In the genomic region with DNA sequence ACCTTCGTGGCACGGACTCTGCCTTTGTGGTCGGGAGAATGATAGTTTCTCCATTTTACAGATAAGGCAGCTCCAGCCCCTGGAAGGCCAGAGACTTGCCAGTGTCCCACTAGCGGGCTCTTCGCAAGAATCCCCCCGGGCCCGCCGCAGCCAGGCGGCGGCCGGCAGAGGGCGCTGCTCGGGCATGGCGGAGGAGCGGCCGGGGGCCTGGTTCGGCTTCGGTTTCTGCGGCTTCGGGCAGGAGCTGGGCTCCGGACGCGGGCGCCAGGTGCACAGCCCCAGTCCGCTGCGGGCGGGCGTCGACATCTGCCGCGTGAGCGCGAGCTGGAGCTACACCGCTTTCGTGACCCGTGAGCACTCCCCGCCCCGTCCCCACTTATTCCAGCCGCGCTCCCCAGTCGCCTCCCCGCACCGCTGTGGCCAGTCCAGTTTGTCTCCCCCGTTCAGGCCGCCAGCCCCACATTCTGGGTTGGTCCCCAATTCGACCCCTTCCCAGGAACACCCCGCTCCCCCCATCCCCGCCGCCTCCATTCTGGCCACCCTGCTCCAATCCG, we compare ENCODE assay signal across 8 cellular contexts. TPM values are rescaled to one million over a fixed set of nuclear protein-coding genes. Genes with fewer than 3 reads are reported as not detected.
A peak's percentile ranks its signal among the peaks of the same experiment; 100 is the strongest.
DNase-seq lines count a peak whose midpoint lies in the region; ATAC-seq, FAIRE-seq and TF ChIP-seq lines count a peak whose summit lies in the region.

No MANE protein-coding gene starts in this region.

- no peaks in the 10 kb centered on the region for H3K9me2 ChIP-seq in GM23338 (ENCODE audit: insufficient read depth)

- no peak for TF ChIP-seq EP300 in A549 (IDR thresholded peaks at IDR 0.05)

- ATAC-seq in A549 = peak; percentile 21 to 53; a peak in 5 of 6 replicates
- peak; percentile 48 for ATAC-seq in GM23338
- no peak for ATAC-seq in GM21737 (IDR thresholded peaks at IDR 0.05; ENCODE audit: unreplicated experiment)

- H3K27me3 ChIP-seq in GM23338 (ENCODE audit: insufficient read depth) (no peaks in the 10 kb centered on the region), mononuclear cell (ENCODE audit: insufficient read depth, low read length) (no peaks in the 10 kb centered on the region)

- peak; percentile 44 to 69; a peak in 4 of 5 replicates for TF ChIP-seq RAD21 in A549 (conservative IDR thresholded peaks at IDR 0.05 in 1 of 2, IDR thresholded peaks at IDR 0.05 in 1 of 2)

- H3K27ac Mint-ChIP-seq in GM23338 = no peak overlapping the region

- 36% methylated on average over 42 of the region's 50 CpGs for WGBS in A549 (ENCODE audit: missing lambda C conversion rate)

- CTCF ChIA-PET in A549 (lab: Yijun Ruan, JAX) = interaction anchor here (0.6 to 25.4 kb wide), 48 partner anchors 8 to 1117 kb away, joined by 3 to 536 read pairs (median 5); partner anchors contain the start of genes BLM, HDDC3, PRC1 and UNC45A

- H3F3A ChIP-seq in GM23338 (replicated peaks; ENCODE audit: low read depth) = peaks cover 17% of the 10 kb centered on the region; the same call in 1 of the 2 replicates

- H3K36me3 Mint-ChIP-seq in GM23338 (ENCODE audit: low read depth) = peaks cover 40% of the 10 kb centered on the region

- H3K79me2 ChIP-seq in GM23338 (replicated peaks; ENCODE audit: insufficient read depth) = no peaks in the 10 kb centered on the region

- H3K4me3 Mint-ChIP-seq in GM23338 = peak overlapping the region; percentile 83

- peak overlapping the region; percentile 83 for H3K4me3 ChIP-seq in A549
- peak overlapping the region; percentile 75 for H3K4me3 ChIP-seq in GM23338
- H3K4me3 ChIP-seq in epithelial cell of proximal tubule (ENCODE audit: low read depth, low read length) = peak overlapping the region; percentile 84
- H3K4me3 ChIP-seq in mononuclear cell (ENCODE audit: low read length) = peak overlapping the region; percentile 30

- peak; percentile 66 to 97 for DNase-seq in A549 (ENCODE audit: low read depth in 1 of 2, low spot score in 1 of 2)
- peak; percentile 92 for DNase-seq in GM23338 (ENCODE audit: low spot score)
- DNase-seq in NCI-H82 (lab: John Stamatoyannopoulos, UW) = peak; percentile 64
- DNase-seq in activated T-cell treated with anti-CD3 and anti-CD28 coated beads, Interleukin-2, amount 50 U/mL, for 1 hour = peak; percentile 75
- no peak for DNase-seq in epithelial cell of proximal tubule (ENCODE audit: low read depth)
- DNase-seq in stimulated activated CD8-positive, alpha-beta memory T cell treated with anti-CD3 and anti-CD28 coated beads, Interleukin-2, amount 100 ng/mL, for 48 hours (ENCODE audit: low read depth in 2 of 2) = peak; percentile 52 to 67

- POLR2A ChIA-PET in A549 (lab: Yijun Ruan, JAX) = interaction anchor here (1.6 kb wide), 1 partner anchor 316 kb away, joined by 3 read pairs; no protein-coding TSS in a partner anchor

- peaks cover 10% of the 10 kb centered on the region for H3K4me1 Mint-ChIP-seq in GM23338

- H2AFZ ChIP-seq in GM23338 = 0 out of 2 replicates have a peak overlapping the region, but pooled peaks have one; percentile 63

- no peak for FAIRE-seq in A549 (lab: Jason Lieb, UNC)

- H3K4me1 ChIP-seq in A549 (peaks cover 18% of the 10 kb centered on the region), GM23338 (ENCODE audit: insufficient read depth) (peaks cover 13% of the 10 kb centered on the region), mononuclear cell (ENCODE audit: insufficient read depth, low read length) (peaks cover 24% of the 10 kb centered on the region)

- no peaks in the 10 kb centered on the region for H3K9me3 ChIP-seq in A549
- H3K9me3 ChIP-seq in mononuclear cell (ENCODE audit: low read depth, low read length) = no peaks in the 10 kb centered on the region

- H3K36me3 ChIP-seq in GM23338 (ENCODE audit: insufficient read depth) = peaks cover under 1% of the 10 kb centered on the region; the same call in 1 of the 2 replicates

- H3K27me3 Mint-ChIP-seq in GM23338 (ENCODE audit: insufficient read depth, low read depth, poor library complexity) = peaks cover 22% of the 10 kb centered on the region

- TF ChIP-seq POLR2A in A549 (IDR thresholded peaks at IDR 0.05; ENCODE audit: low read length) = no peak

- peak overlapping the region; percentile 99 for H3K4me2 ChIP-seq in A549
- H3K4me2 ChIP-seq in GM23338 = peak overlapping the region; percentile 84

- no peaks in the 10 kb centered on the region for H4K20me1 ChIP-seq in GM23338 (replicated peaks; ENCODE audit: insufficient read depth)

- peak overlapping the region; percentile 95 to 98 for H3K27ac ChIP-seq in A549
- H3K27ac ChIP-seq in GM23338 (ENCODE audit: low read depth) = no peak overlapping the region

- H3K9me3 Mint-ChIP-seq in GM23338 = no peaks in the 10 kb centered on the region; the same call in 2 of the 3 replicates

- TF ChIP-seq CTCF in A549 (IDR thresholded peaks at IDR 0.05) (peak; percentile 98), GM23338 (conservative IDR thresholded peaks at IDR 0.05; ENCODE audit: low read depth in 2 of 2) (peak; percentile 90 to 91), epithelial cell of proximal tubule (conservative IDR thresholded peaks at IDR 0.05; ENCODE audit: low read depth, low read length) (peak; percentile 95)

TF ChIP-seq in A549, 52 proteins besides CTCF, POLR2A, EP300 and RAD21 (continues in another document):
- TF ChIP-seq MAZ (IDR thresholded peaks at IDR 0.05; ENCODE audit: borderline replicate concordance, low read depth, low read length) = 0 out of 2 replicates have a peak, but pooled peaks have one; percentile 69
- no peak for TF ChIP-seq JUN (IDR thresholded peaks at IDR 0.05)
- TF ChIP-seq CHD4 (IDR thresholded peaks at IDR 0.05; ENCODE audit: borderline replicate concordance) = no peak
- TF ChIP-seq HDAC2 (IDR thresholded peaks at IDR 0.05) = no peak

TF ChIP-seq in GM23338, 12 proteins besides CTCF, POLR2A, EP300 and RAD21 (continues in another document):
- TF ChIP-seq NANOG (IDR thresholded peaks at IDR 0.05; ENCODE audit: borderline replicate concordance) = no peak
- no peak for TF ChIP-seq JUNB (IDR thresholded peaks at IDR 0.05; ENCODE audit: unreplicated experiment)
- TF ChIP-seq STAT1 (IDR thresholded peaks at IDR 0.05; ENCODE audit: unreplicated experiment) = no peak

RNA-seq across cellular contexts. Expression of gene RCCD1, which starts 1.9 kb away (rescaled TPM):
- polyA plus RNA-seq in A549 (2011; rRNA removed) = 22.8 and 25.3 TPM in 2 replicates
- polyA plus RNA-seq in A549 (2012; cell fraction: cytosol; rRNA removed) = 36.1 and 40.9 TPM in 2 replicates
- 85.8 and 98.1 TPM in 2 replicates for polyA plus RNA-seq in A549 (2012; cell fraction: nucleus; rRNA removed)
- 37.0 to 39.4 TPM (median 37.2 TPM) in 3 replicates for polyA plus RNA-seq in A549 (2017; fragmentation: RNase III; extraction: RNeasy Plus Mini Kit Qiagen cat#74134 plus additional on column Dnase treatment)
- 12.9 and 13.6 TPM in 2 replicates for polyA minus RNA-seq in A549 (2011; rRNA and poly(A)+ RNA removed)
- total RNA-seq in GM23338 (2014; rRNA removed; shearing (Covaris generic)) = 16.4 and 17.1 TPM in 2 replicates
- 10.8 and 14.3 TPM in 2 replicates for polyA plus RNA-seq in GM23338 (2016; fragmentation: Nextera tagmentation; extraction: Ambion mirVana)
- total RNA-seq in epithelial cell of proximal tubule = 26.6 and 32.7 TPM in 2 replicates
- 1.3 TPM for total RNA-seq in mononuclear cell

RNA-seq across cellular contexts. Expression of gene UNC45A, which starts 21.5 kb away (rescaled TPM):
- polyA plus RNA-seq in A549 (2011; rRNA removed) (47.7 and 48.2 TPM in 2 replicates), A549 (2017; fragmentation: RNase III; extraction: RNeasy Plus Mini Kit Qiagen cat#74134 plus additional on column Dnase treatment) (76.9 to 82.5 TPM (median 80.4 TPM) in 3 replicates), GM23338 (2016; fragmentation: Nextera tagmentation; extraction: Ambion mirVana) (35.9 and 40.2 TPM in 2 replicates)
- 70.2 and 71.6 TPM in 2 replicates for polyA plus RNA-seq in A549 (2012; cell fraction: cytosol; rRNA removed)
- 128 and 156 TPM in 2 replicates for polyA plus RNA-seq in A549 (2012; cell fraction: nucleus; rRNA removed)
- 84.6 and 90.4 TPM in 2 replicates for polyA minus RNA-seq in A549 (2011; rRNA and poly(A)+ RNA removed)
- 86.8 and 87.5 TPM in 2 replicates for total RNA-seq in GM23338 (2014; rRNA removed; shearing (Covaris generic))
- total RNA-seq in epithelial cell of proximal tubule (30.8 and 49.5 TPM in 2 replicates), mononuclear cell (14.4 TPM)

RNA-seq across cellular contexts. Expression of gene HDDC3, which starts 24.3 kb away (rescaled TPM):
- polyA plus RNA-seq in A549 (2011; rRNA removed) (29.8 and 31.9 TPM in 2 replicates), A549 (2017; fragmentation: RNase III; extraction: RNeasy Plus Mini Kit Qiagen cat#74134 plus additional on column Dnase treatment) (25.3 to 29.7 TPM (median 26.1 TPM) in 3 replicates), GM23338 (2016; fragmentation: Nextera tagmentation; extraction: Ambion mirVana) (16.0 and 17.4 TPM in 2 replicates)
- polyA plus RNA-seq in A549 (2012; cell fraction: cytosol; rRNA removed) = 41.6 and 42.9 TPM in 2 replicates
- polyA plus RNA-seq in A549 (2012; cell fraction: nucleus; rRNA removed) = 28.9 and 34.8 TPM in 2 replicates
- polyA minus RNA-seq in A549 (2011; rRNA and poly(A)+ RNA removed) = 27.4 and 33.9 TPM in 2 replicates
- total RNA-seq in GM23338 (2014; rRNA removed; shearing (Covaris generic)) = 9.1 and 19.0 TPM in 2 replicates
- total RNA-seq in epithelial cell of proximal tubule (21.8 and 28.5 TPM in 2 replicates), mononuclear cell (5.0 TPM)

RNA-seq across cellular contexts. Expression of gene PRC1, which starts 37.7 kb away (rescaled TPM):
- 376 and 426 TPM in 2 replicates for polyA plus RNA-seq in A549 (2011; rRNA removed)
- polyA plus RNA-seq in A549 (2012; cell fraction: cytosol; rRNA removed) = 330 and 355 TPM in 2 replicates
- 589 and 939 TPM in 2 replicates for polyA plus RNA-seq in A549 (2012; cell fraction: nucleus; rRNA removed)
- 277 to 312 TPM (median 303 TPM) in 3 replicates for polyA plus RNA-seq in A549 (2017; fragmentation: RNase III; extraction: RNeasy Plus Mini Kit Qiagen cat#74134 plus additional on column Dnase treatment)
- 307 and 318 TPM in 2 replicates for polyA minus RNA-seq in A549 (2011; rRNA and poly(A)+ RNA removed)
- total RNA-seq in GM23338 (2014; rRNA removed; shearing (Covaris generic)) = 93.1 and 102 TPM in 2 replicates
- 148 and 150 TPM in 2 replicates for polyA plus RNA-seq in GM23338 (2016; fragmentation: Nextera tagmentation; extraction: Ambion mirVana)
- 224 and 251 TPM in 2 replicates for total RNA-seq in epithelial cell of proximal tubule
- 15.0 TPM for total RNA-seq in mononuclear cell

RNA-seq across cellular contexts. Expression of gene MAN2A2, which starts 53.5 kb away (rescaled TPM):
- polyA plus RNA-seq in A549 (2011; rRNA removed) (22.0 and 37.0 TPM in 2 replicates), A549 (2017; fragmentation: RNase III; extraction: RNeasy Plus Mini Kit Qiagen cat#74134 plus additional on column Dnase treatment) (29.6 to 35.3 TPM (median 32.6 TPM) in 3 replicates), GM23338 (2016; fragmentation: Nextera tagmentation; extraction: Ambion mirVana) (8.0 and 8.2 TPM in 2 replicates)
- 56.4 and 73.9 TPM in 2 replicates for polyA plus RNA-seq in A549 (2012; cell fraction: cytosol; rRNA removed)
- polyA plus RNA-seq in A549 (2012; cell fraction: nucleus; rRNA removed) = 415 and 583 TPM in 2 replicates
- 42.7 and 43.2 TPM in 2 replicates for polyA minus RNA-seq in A549 (2011; rRNA and poly(A)+ RNA removed)
- total RNA-seq in GM23338 (2014; rRNA removed; shearing (Covaris generic)) = 3.5 and 17.1 TPM in 2 replicates
- total RNA-seq in epithelial cell of proximal tubule (19.8 and 25.3 TPM in 2 replicates), mononuclear cell (38.8 TPM)

Comparison
In these comparisons a context has a peak if more than half of its experiments do, and no peak if none do; other contexts are left out.
1. H3K4me3 ChIP-seq: peak in every context shown above with its lines; median percentile 84 in epithelial cell of proximal tubule; 83 in A549; 75 in GM23338; 30 in mononuclear cell.